In the genomic region with DNA sequence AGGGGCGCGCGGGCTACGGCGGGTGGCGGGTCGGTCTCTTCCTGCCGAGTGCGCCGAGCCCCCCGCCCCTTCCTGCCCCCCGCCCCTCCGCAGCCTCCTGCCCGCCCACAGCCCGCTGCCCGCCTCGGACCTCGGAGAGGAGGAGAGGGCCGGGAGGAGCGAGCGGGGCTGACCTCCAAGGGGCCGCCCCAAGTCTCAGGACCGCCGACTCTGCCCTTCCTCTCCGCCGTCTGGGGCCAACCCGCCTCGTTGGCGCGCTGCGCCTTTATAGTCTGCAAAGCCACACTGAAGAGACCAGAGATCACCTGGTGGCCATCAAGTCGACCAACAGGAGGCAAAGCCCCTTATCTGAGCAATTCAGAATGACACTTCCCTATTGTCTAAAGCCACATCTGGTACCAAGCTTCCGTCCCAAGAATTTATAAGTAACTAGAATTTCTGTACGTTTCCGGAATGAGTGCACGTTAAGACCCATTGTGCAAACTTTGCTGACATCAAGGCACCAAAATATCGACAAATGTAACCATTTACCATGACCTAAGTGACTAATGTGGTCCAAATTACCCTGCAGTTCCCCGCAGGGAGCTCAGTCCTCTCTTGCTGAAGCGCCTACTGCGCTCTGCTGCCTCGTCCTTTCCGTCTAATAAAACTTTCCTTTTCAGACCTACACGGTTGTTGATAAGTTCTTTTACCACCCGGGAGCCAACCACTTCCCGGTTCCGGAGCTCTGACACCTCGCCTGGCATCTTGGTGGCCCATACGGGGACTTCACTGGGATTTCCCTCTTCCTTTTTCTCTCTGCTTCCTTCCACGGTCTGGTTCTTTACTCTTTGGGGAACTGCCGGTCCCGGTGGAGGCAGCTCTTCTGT, we compare ENCODE assay signal across 7 cellular contexts. TPM values are rescaled to one million over a fixed set of nuclear protein-coding genes. Genes with fewer than 3 reads are reported as not detected.
DNase-seq lines count a peak whose midpoint lies in the region; ATAC-seq, FAIRE-seq and TF ChIP-seq lines count a peak whose summit lies in the region.

Gene CPXM1, minus strand, starts transcription at position 38 of the 869 bp plus-strand sequence. CDS start 55 bp downstream, outside the sequence.

- H3K9me3 ChIP-seq in endothelial cell of umbilical vein (replicated peaks; ENCODE audit: control insufficient read depth, insufficient read depth, low read length) (no peaks in the 10 kb centered on the region), osteoblast (ENCODE audit: low read depth, low read length) (no peaks in the 10 kb centered on the region), Caco-2 (no peaks in the 10 kb centered on the region)

- H2AFZ ChIP-seq in endothelial cell of umbilical vein (ENCODE audit: low read depth, low read length) (peak within 1 kb of the TSS; percentile 62), osteoblast (ENCODE audit: low read length) (peak within 1 kb of the TSS; percentile 62)

- POLR2A ChIA-PET in endothelial cell of umbilical vein (lab: Charles Lee): no interaction called here
- POLR2A ChIA-PET in Caco-2 (lab: Charles Lee): no interaction called here

- CTCF ChIA-PET in endothelial cell of umbilical vein (lab: Charles Lee) (interaction anchor here (0.7 to 2.6 kb wide), 3 partner anchors 10 to 51 kb away, joined by 3 to 6 read pairs (median 5); no protein-coding TSS in a partner anchor), Caco-2 (lab: Charles Lee) (no interaction called here)

- dilution Hi-C loops in endothelial cell of umbilical vein (cut with MboI; ENCODE audit: extremely low pct_ligation_motif_present, low sequenced_read_pairs): no loop called here

- no peaks in the 10 kb centered on the region for H3K9me3 Mint-ChIP-seq in Caco-2 (ENCODE audit: unreplicated experiment)

- ATAC-seq in GM18511 (IDR thresholded peaks at IDR 0.05; ENCODE audit: unreplicated experiment) (peak; percentile 67), HG02798 (IDR thresholded peaks at IDR 0.05; ENCODE audit: poor library complexity, unreplicated experiment) (peak; percentile 37)

- no peak within 1 kb of the TSS for H3K27ac Mint-ChIP-seq in Caco-2 (ENCODE audit: unreplicated experiment)

- no peak for FAIRE-seq in endothelial cell of umbilical vein (lab: Jason Lieb, UNC)

- peak in 1 of 2 donors; percentile 2 for TF ChIP-seq CTCF in endothelial cell of umbilical vein (IDR thresholded peaks at IDR 0.05; ENCODE audit: extremely low read depth in 1 of 2, insufficient read depth in 1 of 2, low read depth in 1 of 2, low read length in 2 of 2)
- TF ChIP-seq CTCF in osteoblast (IDR thresholded peaks at IDR 0.05; ENCODE audit: extremely low read depth, low read depth, low read length): no peak
- TF ChIP-seq CTCF in Caco-2 (IDR thresholded peaks at IDR 0.05; ENCODE audit: insufficient read depth in 1 of 2, low read depth in 1 of 2, low read length in 1 of 2, severe bottlenecking in 1 of 2, unreplicated experiment in 1 of 2): no peak

- H4K20me1 ChIP-seq in endothelial cell of umbilical vein (replicated peaks; ENCODE audit: control insufficient read depth, extremely low read depth, insufficient read depth, low read length) (no peaks in the 10 kb centered on the region), osteoblast (ENCODE audit: insufficient read depth, low read length) (no peaks in the 10 kb centered on the region)

- H3K9me1 ChIP-seq in endothelial cell of umbilical vein (replicated peaks; ENCODE audit: control insufficient read depth, extremely low read depth, insufficient read depth, low read length): no peaks in the 10 kb centered on the region

- peak; percentile 56 for DNase-seq in RPMI8226
- peak; percentile 26 for DNase-seq in endothelial cell of umbilical vein (ENCODE audit: low read depth, low spot score)
- peak; percentile 73 for DNase-seq in osteoblast (ENCODE audit: insufficient read length, low spot score, missing footprints)
- no peak for DNase-seq in Caco-2
- DNase-seq in NCI-H526 (lab: John Stamatoyannopoulos, UW): no peak

- H3K27me3 Mint-ChIP-seq in Caco-2 (ENCODE audit: insufficient read depth, unreplicated experiment): peaks cover 12% of the 10 kb centered on the region

- no peaks in the 10 kb centered on the region for H3K4me1 Mint-ChIP-seq in Caco-2 (ENCODE audit: low read depth, unreplicated experiment)

- no peaks in the 10 kb centered on the region for H3K36me3 ChIP-seq in endothelial cell of umbilical vein (ENCODE audit: control insufficient read depth in 2 of 2, extremely low read depth in 1 of 2, insufficient read depth in 2 of 2, low read length in 2 of 2)
- H3K36me3 ChIP-seq in osteoblast (ENCODE audit: insufficient read depth, low read length): no peaks in the 10 kb centered on the region
- no peaks in the 10 kb centered on the region for H3K36me3 ChIP-seq in Caco-2 (ENCODE audit: control insufficient read depth, insufficient read depth, low read length)

- H3K79me2 ChIP-seq in endothelial cell of umbilical vein (ENCODE audit: control insufficient read depth, insufficient read depth, low read length): no peaks in the 10 kb centered on the region
- no peaks in the 10 kb centered on the region for H3K79me2 ChIP-seq in osteoblast (ENCODE audit: insufficient read depth, low read length)

- intact Hi-C loops in endothelial cell of umbilical vein (cut with micrococcal nuclease) (no loop called here), Caco-2 (cut with micrococcal nuclease; ENCODE audit: unreplicated experiment) (no loop called here)

- H3K9ac ChIP-seq in endothelial cell of umbilical vein (replicated peaks; ENCODE audit: extremely low read depth, insufficient read depth, low read length): no peak within 1 kb of the TSS

- H3K36me3 Mint-ChIP-seq in Caco-2 (ENCODE audit: insufficient read depth, unreplicated experiment): no peaks in the 10 kb centered on the region

- no TSS peak for BruUV-seq in endothelial cell of umbilical vein (replicated peaks; lab: Mats Ljungman, UMichigan)
- no TSS peak for BruUV-seq in Caco-2 (replicated peaks; lab: Mats Ljungman, UMichigan)

- H3K4me1 ChIP-seq in endothelial cell of umbilical vein (ENCODE audit: control insufficient read depth, extremely low read depth, insufficient read depth, low read length) (peaks cover 6% of the 10 kb centered on the region), osteoblast (ENCODE audit: insufficient read depth, low read length) (no peaks in the 10 kb centered on the region), Caco-2 (peaks cover under 1% of the 10 kb centered on the region; the same call in 1 of the 2 replicates)

- H3K27me3 ChIP-seq in endothelial cell of umbilical vein (ENCODE audit: control insufficient read depth in 2 of 2, insufficient read depth in 2 of 2, low read length in 2 of 2) (peaks cover 49 to 60% of the 10 kb centered on the region in 2 experiments), osteoblast (ENCODE audit: insufficient read depth, low read length) (peaks cover 67% of the 10 kb centered on the region), Caco-2 (replicated peaks; ENCODE audit: control insufficient read depth, insufficient read depth, low read length) (no peaks in the 10 kb centered on the region)

- no peak within 1 kb of the TSS for H3K4me3 Mint-ChIP-seq in Caco-2 (ENCODE audit: unreplicated experiment)

- TF ChIP-seq POLR2A in endothelial cell of umbilical vein (IDR thresholded peaks at IDR 0.05; ENCODE audit: low read depth, low read length): no peak

- H3K4me2 ChIP-seq in endothelial cell of umbilical vein (ENCODE audit: insufficient read depth, low read length) (peak within 1 kb of the TSS; percentile 33), osteoblast (ENCODE audit: insufficient read depth, low read length) (peak within 1 kb of the TSS; percentile 63)

- H3K27ac ChIP-seq in endothelial cell of umbilical vein (ENCODE audit: insufficient read depth, low read depth, low read length): no peak within 1 kb of the TSS
- H3K27ac ChIP-seq in osteoblast (ENCODE audit: low read depth, low read length): no peak within 1 kb of the TSS

- H3K4me3 ChIP-seq in endothelial cell of umbilical vein (replicated peaks in 1 of 3; ENCODE audit: insufficient read depth in 1 of 3, low read depth in 1 of 3, low read length in 3 of 3) (peak within 1 kb of the TSS in 2 of 3 experiments; percentile 8 to 52), osteoblast (ENCODE audit: insufficient read depth, low read length) (peak within 1 kb of the TSS; percentile 52), Caco-2 (ENCODE audit: low read depth, low read length) (no peak within 1 kb of the TSS)

TF ChIP-seq in endothelial cell of umbilical vein, 7 proteins besides CTCF, POLR2A, EP300 and RAD21:
- TF ChIP-seq MAX (IDR thresholded peaks at IDR 0.05; ENCODE audit: insufficient read depth, insufficient read length): no peak
- no peak for TF ChIP-seq MYC (IDR thresholded peaks at IDR 0.05; ENCODE audit: low read depth, low read length)
- peak; percentile 2 for TF ChIP-seq EZH2 (IDR thresholded peaks at IDR 0.05; ENCODE audit: borderline replicate concordance, low read depth, low read length, severe bottlenecking)
- no peak for TF ChIP-seq POLR2AphosphoS5 (IDR thresholded peaks at IDR 0.05; ENCODE audit: insufficient read depth, low read depth, low read length)
- TF ChIP-seq GATA2 (IDR thresholded peaks at IDR 0.05; ENCODE audit: insufficient read depth, insufficient read length, low read depth, low read length): no peak
- peak; percentile 15 for TF ChIP-seq JUN (IDR thresholded peaks at IDR 0.05; ENCODE audit: borderline replicate concordance, insufficient read depth, insufficient read length, low read depth)
- no peak for TF ChIP-seq FOS (IDR thresholded peaks at IDR 0.05; ENCODE audit: borderline replicate concordance, insufficient read depth, low read length)

RNA-seq across cellular contexts. Expression of gene CPXM1, which starts in this region (rescaled TPM):
- total RNA-seq in endothelial cell of umbilical vein: 9.3 and 20.3 TPM in 2 replicates
- polyA plus RNA-seq in endothelial cell of umbilical vein: 18.9 and 21.3 TPM in 2 replicates
- polyA plus RNA-seq in endothelial cell of umbilical vein (2011; cell fraction: cytosol; rRNA removed): 9.4 and 13.5 TPM in 2 replicates
- polyA plus RNA-seq in endothelial cell of umbilical vein (2011; cell fraction: nucleus; rRNA removed): 28.8 and 35.4 TPM in 2 replicates
- 9.6 and 26.4 TPM in 2 replicates for polyA plus RNA-seq in endothelial cell of umbilical vein (2012)
- polyA minus RNA-seq in endothelial cell of umbilical vein: 7.7 and 9.8 TPM in 2 replicates
- polyA minus RNA-seq in endothelial cell of umbilical vein (2011; cell fraction: cytosol; rRNA and poly(A)+ RNA removed): not detected
- 3.2 and 5.4 TPM in 2 replicates for polyA minus RNA-seq in endothelial cell of umbilical vein (2011; cell fraction: nucleus; rRNA and poly(A)+ RNA removed)
- total RNA-seq in osteoblast: under 0.01 and 0.88 TPM in 2 replicates
- total RNA-seq in Caco-2 (2022): not detected in 2 replicates

Comparison
In these comparisons a context has a peak if more than half of its experiments do, and no peak if none do; other contexts are left out.
1. Peak in DNase-seq, H3K4me3 ChIP-seq and H3K4me2 ChIP-seq in osteoblast; RNA of the gene not detected or under 1 TPM.
2. DNase-seq: peak in RPMI8226 (single experiment) and endothelial cell of umbilical vein (single experiment); none in Caco-2 (0 of 2) and NCI-H526 (0 of 2).